10 cellular contexts compared by ENCODE assay signal in the genomic region with DNA sequence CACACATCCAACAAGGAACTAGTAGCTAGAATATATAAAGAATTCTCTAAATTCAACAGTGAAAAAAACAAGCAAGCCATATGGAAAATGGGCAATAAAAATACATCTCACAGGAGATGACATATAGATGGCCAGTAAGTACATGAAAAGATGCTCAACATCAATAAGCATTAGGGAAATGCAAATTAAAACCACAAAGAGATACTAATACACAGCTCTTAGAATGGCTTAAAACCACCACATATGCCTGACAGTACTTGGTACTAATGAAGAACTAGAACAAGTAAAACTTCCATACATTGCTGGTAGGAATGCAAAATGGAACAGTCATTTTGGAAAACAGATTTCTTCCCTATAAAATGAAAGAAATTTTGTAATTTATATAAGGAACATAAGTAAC.
"Had no signal": no experiment of that assay in that cellular context is flagged by ENCODE, and none has a peak within 500 bp of the region (broad histone marks: within the 10 kb centered on the region; RNA-seq: fewer than 3 reads in every experiment).

No MANE protein-coding gene starts in this region.

- H3K4me1 ChIP-seq: HAP-1 had no signal

- H3K4me3 ChIP-seq: GM23248, HAP-1 had no signal

- DNase-seq: GM23248, GOT3, H7, HFFc6, Karpas-422, KBM-7 had no signal

- H3K9me3 ChIP-seq: HAP-1 had no signal

- H3K27ac ChIP-seq: GM23248, KMS-11 had no signal

- ATAC-seq: HCT116, HepG2 had no signal
